Comparison of ENCODE assay signal across 1 cellular context in genomic region chr21:41715649-41716321, GRCh38.
TF ChIP-seq lines count a peak whose summit lies in the region.

No MANE protein-coding gene starts in this region.

TF ChIP-seq in HepG2, 621 proteins besides CTCF, POLR2A, EP300 and RAD21 (continued from another document and continues in another):
- TF ChIP-seq ZMYM3 (CRISPR knock-in tag; IDR thresholded peaks at IDR 0.05) (0 out of 2 replicates have a peak, but pooled peaks have one; percentile 14), ZNF292 (CRISPR knock-in tag; IDR thresholded peaks at IDR 0.05; ENCODE audit: borderline replicate concordance, low read depth) (peak; percentile 51), RARA (CRISPR knock-in tag; IDR thresholded peaks at IDR 0.05) (peak; percentile 87), SAP130 (CRISPR knock-in tag; IDR thresholded peaks at IDR 0.05; ENCODE audit: low read depth) (peak; percentile 87), GATAD1 (CRISPR knock-in tag; IDR thresholded peaks at IDR 0.05) (peak; percentile 13; the same call in 1 of the 2 replicates), ARID4A (CRISPR knock-in tag; IDR thresholded peaks at IDR 0.05; ENCODE audit: borderline replicate concordance) (peak; percentile 57; the same call in 1 of the 2 replicates), PITX1 (CRISPR knock-in tag; IDR thresholded peaks at IDR 0.05) (peak; percentile 54; the same call in 1 of the 2 replicates), TSC22D2 (CRISPR knock-in tag; IDR thresholded peaks at IDR 0.05; ENCODE audit: borderline replicate concordance) (peak; percentile 60; the same call in 1 of the 2 replicates), SETDB1 (CRISPR knock-in tag; IDR thresholded peaks at IDR 0.05; ENCODE audit: borderline replicate concordance) (no peak), KDM6A (CRISPR knock-in tag; IDR thresholded peaks at IDR 0.05; ENCODE audit: low read depth) (peak; percentile 94), SIX4 (CRISPR knock-in tag; IDR thresholded peaks at IDR 0.05) (peak; percentile 83), ISL2 (CRISPR knock-in tag; IDR thresholded peaks at IDR 0.05) (peak; percentile 73), RXRB (CRISPR knock-in tag; IDR thresholded peaks at IDR 0.05; ENCODE audit: borderline replicate concordance) (peak; percentile 81), MAFK (conservative IDR thresholded peaks at IDR 0.05 in 1 of 2, IDR thresholded peaks at IDR 0.05 in 1 of 2; ENCODE audit: low read length in 2 of 2) (peak in 1 of 2 experiments; percentile 43; a peak in 2 of 4 replicates), NR2F1 (CRISPR knock-in tag; IDR thresholded peaks at IDR 0.05) (peak; percentile 6 to 70; a peak in 1 of 4 replicates), RERE (CRISPR knock-in tag; IDR thresholded peaks at IDR 0.05; ENCODE audit: low read depth) (peak; percentile 52; the same call in 1 of the 2 replicates), CEBPB (IDR thresholded peaks at IDR 0.05; ENCODE audit: borderline replicate concordance, low read depth, low read length) (peak; percentile 93), NBN (conservative IDR thresholded peaks at IDR 0.05) (no peak), ZBED4 (CRISPR knock-in tag; IDR thresholded peaks at IDR 0.05; ENCODE audit: borderline replicate concordance) (peak; percentile 60), ZNF205 (CRISPR knock-in tag; IDR thresholded peaks at IDR 0.05) (peak; percentile 55; the same call in 1 of the 2 replicates), TRIM22 (IDR thresholded peaks at IDR 0.05) (no peak), DMTF1 (CRISPR knock-in tag; IDR thresholded peaks at IDR 0.05) (no peak), RFX3 (CRISPR knock-in tag; IDR thresholded peaks at IDR 0.05) (peak; percentile 96), ZBTB21 (CRISPR knock-in tag; IDR thresholded peaks at IDR 0.05) (peak; percentile 13; the same call in 1 of the 2 replicates), HNF1B (CRISPR knock-in tag; IDR thresholded peaks at IDR 0.05) (peak; percentile 58; the same call in 1 of the 2 replicates), E2F2 (CRISPR knock-in tag; IDR thresholded peaks at IDR 0.05; ENCODE audit: borderline replicate concordance) (no peak), DPF2 (CRISPR knock-in tag; IDR thresholded peaks at IDR 0.05; ENCODE audit: borderline replicate concordance, low read depth) (peak; percentile 67), MXI1 (IDR thresholded peaks at IDR 0.05; ENCODE audit: borderline replicate concordance, low read depth, low read length) (peak; percentile 77; the same call in 2 of the 3 replicates), RCOR2 (CRISPR knock-in tag; IDR thresholded peaks at IDR 0.05) (peak; percentile 23; the same call in 1 of the 2 replicates), SOX13 (IDR thresholded peaks at IDR 0.05) (0 out of 2 replicates have a peak, but pooled peaks have one; percentile 52), SOX13 (CRISPR knock-in tag; conservative IDR thresholded peaks at IDR 0.05 in 1 of 2, IDR thresholded peaks at IDR 0.05 in 1 of 2) (peak in 1 of 2 experiments; percentile 81; a peak in 2 of 4 replicates), REPIN1 (CRISPR knock-in tag; IDR thresholded peaks at IDR 0.05; ENCODE audit: borderline replicate concordance, low read depth) (peak; percentile 91; the same call in 1 of the 2 replicates), HNF4A (CRISPR knock-in tag; IDR thresholded peaks at IDR 0.05) (peak; percentile 98), SOX6 (IDR thresholded peaks at IDR 0.05) (no peak), SOX6 (CRISPR knock-in tag; IDR thresholded peaks at IDR 0.05) (peak; percentile 92)
